Comparison of ENCODE assay signal across 9 cellular contexts in genomic region chrX:65587616-65588526, GRCh38. TPM values are rescaled to one million over a fixed set of nuclear protein-coding genes. Genes with fewer than 3 reads are reported as not detected.
DNase-seq lines count a peak whose midpoint lies in the region; ATAC-seq, FAIRE-seq and TF ChIP-seq lines count a peak whose summit lies in the region.
"Had no signal": no experiment of that assay in that cellular context is flagged by ENCODE, and none has a peak within 500 bp of the region (broad histone marks: within the 10 kb centered on the region; RNA-seq: fewer than 3 reads in every experiment).

No MANE protein-coding gene starts in this region.

- WGBS in neuronal stem cell (ENCODE audit: extremely low coverage in 2 of 2, insufficient read length in 2 of 2, insufficient replicate concordance in 1 of 2), 2 donors = no CpG with 5 or more reads among the region's 10 CpGs

- peak; percentile 80 for ATAC-seq in SK-N-SH treated with all-trans-retinoic acid at 6 μM for 48 hours
- ATAC-seq in stimulated activated naive CD8-positive, alpha-beta T cell treated with anti-CD3 and anti-CD28 coated beads, Interleukin-15, Interleukin-2, amounts not matched to agents 100 U/mL and 50 U/mL, for 24 hours = no peak

- no peak overlapping the region for H3K23ac ChIP-seq in neuronal stem cell (ENCODE audit: low read depth, low read length, poor library complexity)

- H3K9me3 ChIP-seq in neuronal stem cell (replicated peaks in 1 of 2; ENCODE audit: control insufficient read depth in 2 of 2, insufficient read depth in 1 of 2, low read depth in 1 of 2, low read length in 2 of 2) = no peaks in the 10 kb centered on the region

- no peak overlapping the region for H4K91ac ChIP-seq in neuronal stem cell (ENCODE audit: low read depth, low read length, poor library complexity)

- H3K4me3 ChIP-seq in foreskin fibroblast (ENCODE audit: low read depth in 1 of 2, low read length in 2 of 2) (peak overlapping the region; percentile 24 to 40), neuronal stem cell (ENCODE audit: low read length in 2 of 2) (no peak overlapping the region)
- H3K4me3 ChIP-seq: cardiac muscle cell had no signal

- H2BK120ac ChIP-seq in neuronal stem cell (ENCODE audit: low read depth, low read length) = no peak overlapping the region

- H2AFZ ChIP-seq in neuronal stem cell (ENCODE audit: low read length) = no peak overlapping the region

- peaks cover 0 to 12% (median 0%) of the 10 kb centered on the region in 3 experiments for H3K27me3 ChIP-seq in neuronal stem cell (ENCODE audit: control insufficient read depth in 3 of 3, insufficient read depth in 3 of 3, low read depth in 1 of 3, low read length in 3 of 3)
- H3K27me3 ChIP-seq: cardiac muscle cell had no signal

- TF ChIP-seq CTCF in foreskin fibroblast (IDR thresholded peaks at IDR 0.05; ENCODE audit: low read depth, low read length) = no peak

- no peak overlapping the region for H3K18ac ChIP-seq in neuronal stem cell (ENCODE audit: low read length)

- no peaks in the 10 kb centered on the region for H3K79me1 ChIP-seq in neuronal stem cell (ENCODE audit: low read depth, low read length)

- no peak overlapping the region for H2BK15ac ChIP-seq in neuronal stem cell (ENCODE audit: low read length)

- no peak overlapping the region for H2AK5ac ChIP-seq in neuronal stem cell (ENCODE audit: low read depth, low read length)

- TF ChIP-seq POLR2A in GM12891 (IDR thresholded peaks at IDR 0.05; ENCODE audit: low read depth, low read length) = no peak

- H3K9ac ChIP-seq in neuronal stem cell (ENCODE audit: low read depth, low read length, poor library complexity) = no peak overlapping the region

- no peak overlapping the region for H4K8ac ChIP-seq in neuronal stem cell (ENCODE audit: low read depth, low read length)

- DNase-seq in EH (ENCODE audit: low read depth) (peak; percentile 76), foreskin fibroblast (peak; percentile 75 to 89), putamen (ENCODE audit: low spot score) (peak; percentile 21), GM12891 (ENCODE audit: insufficient read length, low spot score) (no peak), NCI-H1930 (lab: John Stamatoyannopoulos, UW) (no peak), neuronal stem cell (ENCODE audit: low spot score) (no peak)
- DNase-seq in stimulated activated naive CD8-positive, alpha-beta T cell treated with anti-CD3 and anti-CD28 coated beads, Interleukin-15, Interleukin-2, amounts not matched to agents 100 U/mL and 50 U/mL, for 24 hours = no peak

- no peak overlapping the region for H3K27ac ChIP-seq in neuronal stem cell (replicated peaks; ENCODE audit: low read length)
- H3K27ac ChIP-seq: cardiac muscle cell had no signal

- H3K4me2 ChIP-seq in neuronal stem cell (ENCODE audit: insufficient read depth, low read length, poor library complexity, severe bottlenecking) = no peak overlapping the region

- no peak for FAIRE-seq in GM12891 (lab: Jason Lieb, UNC)

- H3K4me1 ChIP-seq in neuronal stem cell (ENCODE audit: control insufficient read depth in 2 of 2, insufficient read depth in 1 of 2, low read depth in 1 of 2, low read length in 2 of 2) = no peaks in the 10 kb centered on the region

- H2BK12ac ChIP-seq in neuronal stem cell (ENCODE audit: low read length) = no peak overlapping the region

- H3K36me3 ChIP-seq in neuronal stem cell (replicated peaks in 1 of 2; ENCODE audit: control insufficient read depth in 2 of 2, insufficient read depth in 2 of 2, low read length in 2 of 2) = no peaks in the 10 kb centered on the region
- H3K36me3 ChIP-seq: cardiac muscle cell had no signal

- no peak overlapping the region for H3K4ac ChIP-seq in neuronal stem cell (ENCODE audit: low read length)

- no peak overlapping the region for H2BK5ac ChIP-seq in neuronal stem cell (ENCODE audit: low read length)

- no peak overlapping the region for H3K14ac ChIP-seq in neuronal stem cell (ENCODE audit: low read length)

TF ChIP-seq in SK-N-SH treated with all-trans-retinoic acid at 6 μM for 48 hours, 23 proteins besides CTCF, POLR2A, EP300 and RAD21:
- no peak for TF ChIP-seq ZNF70 (CRISPR knock-in tag; IDR thresholded peaks at IDR 0.05)
- TF ChIP-seq ZNF565 (CRISPR knock-in tag; conservative IDR thresholded peaks at IDR 0.05; ENCODE audit: low read depth) = no peak
- no peak for TF ChIP-seq PPARA (CRISPR knock-in tag; IDR thresholded peaks at IDR 0.05; ENCODE audit: borderline replicate concordance)
- no peak for TF ChIP-seq ISL1 (CRISPR knock-in tag; IDR thresholded peaks at IDR 0.05)
- no peak for TF ChIP-seq ZFP3 (CRISPR knock-in tag; IDR thresholded peaks at IDR 0.05)
- TF ChIP-seq ESRRG (CRISPR knock-in tag; IDR thresholded peaks at IDR 0.05) = no peak
TF ChIP-seq in SK-N-SH treated with all-trans-retinoic acid at 6 μM for 48 hours: peak in this region for 0.

TF ChIP-seq in GM12891, 5 proteins besides CTCF, POLR2A, EP300 and RAD21:
- no peak for TF ChIP-seq POU2F2 (IDR thresholded peaks at IDR 0.05; ENCODE audit: low read depth, low read length)
- no peak for TF ChIP-seq PAX5 (IDR thresholded peaks at IDR 0.05; ENCODE audit: insufficient read depth, low read length, severe bottlenecking)
- TF ChIP-seq SPI1 (IDR thresholded peaks at IDR 0.05; ENCODE audit: low read depth, low read length) = no peak
- no peak for TF ChIP-seq POLR2AphosphoS5 (IDR thresholded peaks at IDR 0.05; ENCODE audit: low read depth, low read length)
- no peak for TF ChIP-seq TAF1 (IDR thresholded peaks at IDR 0.05; ENCODE audit: low read depth, low read length)
TF ChIP-seq in GM12891: peak in this region for 0.

RNA-seq across cellular contexts. Expression of gene LAS1L, which starts 53.3 kb away (rescaled TPM):
- 38.1 TPM for polyA plus RNA-seq in GM12891 (2012; ENCODE audit: low read depth, missing spikeins)
- polyA plus RNA-seq in neuronal stem cell (2013, experiment 1 of 2) = 28.4 TPM
- 26.8 TPM for polyA plus RNA-seq in neuronal stem cell (2013, experiment 2 of 2)

Comparison
In these comparisons a context has a peak if more than half of its experiments do, and no peak if none do; other contexts are left out.
1. DNase-seq: peak in EH (single experiment), foreskin fibroblast (2 of 2) and putamen (single experiment); none in stimulated activated naive CD8-positive, alpha-beta T cell treated with anti-CD3 and anti-CD28 coated beads, Interleukin-15, Interleukin-2, amounts not matched to agents 100 U/mL and 50 U/mL, for 24 hours (single experiment), GM12891 (single experiment), NCI-H1930 (0 of 2) and neuronal stem cell (single experiment).
2. H3K4me3 ChIP-seq: peak in foreskin fibroblast (2 of 2); none in neuronal stem cell (0 of 2).